15 cellular contexts compared by ENCODE assay signal in the genomic region with DNA sequence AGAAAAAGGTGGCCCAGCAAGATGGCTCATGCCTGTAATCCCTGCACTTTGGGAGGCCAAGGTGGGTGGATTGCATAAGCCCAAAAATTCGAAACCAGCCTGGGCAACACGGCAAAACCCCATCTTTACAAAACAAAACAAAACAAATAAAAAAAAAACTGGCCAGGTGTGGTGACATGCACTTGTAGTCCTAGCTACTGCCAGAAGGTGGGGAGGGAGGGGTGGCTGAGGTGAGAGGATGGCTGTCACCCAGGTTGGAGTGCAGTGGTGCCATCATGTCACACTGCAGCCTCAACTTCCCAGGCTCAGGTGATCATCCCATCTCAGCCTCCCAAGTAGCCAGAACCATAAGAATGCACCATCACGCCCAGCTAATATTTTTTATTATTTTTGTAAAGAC. TPM values are rescaled to one million over a fixed set of nuclear protein-coding genes. Genes with fewer than 3 reads are reported as not detected.
DNase-seq lines count a peak whose midpoint lies in the region; TF ChIP-seq lines count a peak whose summit lies in the region.
"Had no signal": no experiment of that assay in that cellular context is flagged by ENCODE, and none has a peak within 500 bp of the region (broad histone marks: within the 10 kb centered on the region; RNA-seq: fewer than 3 reads in every experiment).

No MANE protein-coding gene starts in this region.

- intact Hi-C loops in MCF 10A (cut with micrococcal nuclease) (no loop called here), mammary epithelial cell (cut with micrococcal nuclease) (no loop called here)

- no peak overlapping the region for H3K4me3 Mint-ChIP-seq in MCF 10A (ENCODE audit: unreplicated experiment)
- H3K4me3 Mint-ChIP-seq: activated naive CD4-positive, alpha-beta T cell treated with anti-CD3 and anti-CD28 coated beads, Interleukin-2, amount 50 U/mL, for 24 hours; CD8-positive, alpha-beta T cell; nephron; stimulated activated naive CD8-positive, alpha-beta T cell treated with anti-CD3 and anti-CD28 coated beads, Interleukin-15, amount 100 ng/mL, for 72 hours had no signal

- H4K20me1 ChIP-seq in mammary epithelial cell (ENCODE audit: insufficient read depth, low read length): no peaks in the 10 kb centered on the region

- 33% methylated on average over 3 of the region's 3 CpGs for WGBS in mammary epithelial cell (ENCODE audit: low coverage, missing lambda C conversion rate)

- CTCF ChIA-PET in MCF 10A (lab: Yijun Ruan, JAX): interaction anchor here (0.6 to 1.1 kb wide), 3 partner anchors 20 to 224 kb away, joined by 3 to 4 read pairs (median 4); no protein-coding TSS in a partner anchor
- CTCF ChIA-PET in mammary epithelial cell (lab: Charles Lee; ENCODE audit: low non-redundant PET): no interaction called here
- CTCF ChIA-PET in HEK293T (lab: Yijun Ruan, JAX): no interaction called here

- no peak overlapping the region for H2AFZ ChIP-seq in mammary epithelial cell (ENCODE audit: low read depth, low read length)

- no peak overlapping the region for H3K4me2 ChIP-seq in mammary epithelial cell (ENCODE audit: insufficient read depth, low read depth, low read length)

- dilution Hi-C loops in mammary epithelial cell (cut with HindIII; ENCODE audit: low sequenced_read_pairs): no loop called here

- H3K27ac Mint-ChIP-seq in MCF 10A (ENCODE audit: low read depth, unreplicated experiment): peak overlapping the region; percentile 18
- H3K27ac Mint-ChIP-seq: activated naive CD4-positive, alpha-beta T cell treated with anti-CD3 and anti-CD28 coated beads, Interleukin-2, amount 50 U/mL, for 24 hours; CD8-positive, alpha-beta T cell; nephron; stimulated activated naive CD8-positive, alpha-beta T cell treated with anti-CD3 and anti-CD28 coated beads, Interleukin-15, amount 100 ng/mL, for 72 hours had no signal

- H3K27ac ChIP-seq in mammary epithelial cell (ENCODE audit: insufficient read depth, low read depth, low read length): no peak overlapping the region

- H3K27me3 Mint-ChIP-seq in MCF 10A (ENCODE audit: insufficient read depth, unreplicated experiment): no peaks in the 10 kb centered on the region
- H3K27me3 Mint-ChIP-seq: activated naive CD4-positive, alpha-beta T cell treated with anti-CD3 and anti-CD28 coated beads, Interleukin-2, amount 50 U/mL, for 24 hours; stimulated activated naive CD8-positive, alpha-beta T cell treated with anti-CD3 and anti-CD28 coated beads, Interleukin-15, amount 100 ng/mL, for 72 hours had no signal

- H3K4me1 ChIP-seq in mammary epithelial cell (ENCODE audit: insufficient read depth, low read length): peaks cover 12% of the 10 kb centered on the region

- H3K27me3 ChIP-seq in mammary epithelial cell (ENCODE audit: insufficient read depth, low read length): no peaks in the 10 kb centered on the region

- no peaks in the 10 kb centered on the region for H3K9me3 Mint-ChIP-seq in MCF 10A (ENCODE audit: unreplicated experiment)
- H3K9me3 Mint-ChIP-seq: activated naive CD4-positive, alpha-beta T cell treated with anti-CD3 and anti-CD28 coated beads, Interleukin-2, amount 50 U/mL, for 24 hours; CD8-positive, alpha-beta T cell; nephron; stimulated activated naive CD8-positive, alpha-beta T cell treated with anti-CD3 and anti-CD28 coated beads, Interleukin-15, amount 100 ng/mL, for 72 hours had no signal

- BruUV-seq in MCF 10A (replicated peaks; lab: Mats Ljungman, UMichigan) (no TSS peak), mammary epithelial cell (replicated peaks; lab: Mats Ljungman, UMichigan) (no TSS peak)

- no peaks in the 10 kb centered on the region for H3K9me3 ChIP-seq in mammary epithelial cell (replicated peaks; ENCODE audit: insufficient read depth, low read length)

- H3K9ac ChIP-seq in mammary epithelial cell (ENCODE audit: insufficient read depth, low read length): no peak overlapping the region

- no peak for TF ChIP-seq CTCF in MCF 10A (IDR thresholded peaks at IDR 0.05; ENCODE audit: unreplicated experiment)
- peak in 1 of 2 donors; percentile 18 for TF ChIP-seq CTCF in mammary epithelial cell (conservative IDR thresholded peaks at IDR 0.05 in 1 of 2, IDR thresholded peaks at IDR 0.05 in 1 of 2; ENCODE audit: extremely low read depth in 1 of 2, insufficient read depth in 1 of 2, low read depth in 1 of 2, low read length in 2 of 2)
- TF ChIP-seq CTCF in epithelial cell of esophagus (IDR thresholded peaks at IDR 0.05; ENCODE audit: insufficient read depth, low read depth, low read length, missing control alignments): peak; percentile 20

- POLR2A ChIA-PET in MCF 10A (lab: Yijun Ruan, JAX): interaction anchor here (0.8 to 1.3 kb wide), 3 partner anchors 21 to 91 kb away, joined by 3 read pairs; no protein-coding TSS in a partner anchor
- POLR2A ChIA-PET in HEK293T (lab: Yijun Ruan, JAX): no interaction called here

- H3K4me3 ChIP-seq in mammary epithelial cell (replicated peaks in 1 of 3; ENCODE audit: insufficient read depth in 1 of 3, low read depth in 2 of 3, low read length in 3 of 3) (no peak overlapping the region), epithelial cell of esophagus (ENCODE audit: low read length) (no peak overlapping the region)

- peaks cover 6% of the 10 kb centered on the region for H3K36me3 Mint-ChIP-seq in MCF 10A (ENCODE audit: insufficient read depth, unreplicated experiment)

- H3K79me2 ChIP-seq in mammary epithelial cell (ENCODE audit: insufficient read depth, low read length): no peaks in the 10 kb centered on the region

- in situ Hi-C loops in mammary epithelial cell (cut with MboI; ENCODE audit: low sequenced_read_pairs in 2 of 2): no loop called here

- peak; percentile 26 for DNase-seq in MCF 10A (ENCODE audit: unreplicated experiment)
- no peak for DNase-seq in mammary epithelial cell
- peak; percentile 41 for DNase-seq in NCI-H2171 (lab: John Stamatoyannopoulos, UW)
- peak; percentile 28 for DNase-seq in epithelial cell of esophagus (ENCODE audit: low read depth)
- no peak for DNase-seq in HEK293T (ENCODE audit: extremely low spot score)
- DNase-seq in SW 1271 (lab: John Stamatoyannopoulos, UW): no peak
- DNase-seq in mucosa of gallbladder (ENCODE audit: low spot score): no peak
- no peak for DNase-seq in kidney tubule cell (ENCODE audit: low spot score)
- DNase-seq: activated CD4-positive, alpha-beta T cell treated with anti-CD3 and anti-CD28 coated beads, Interleukin-2, amount 50 U/mL, for 48 hours; activated T-cell treated with anti-CD3 and anti-CD28 coated beads, Interleukin-2, amount 50 U/mL, for 1 hour; islet precursor cell; stimulated activated naive CD8-positive, alpha-beta T cell treated with anti-CD3 and anti-CD28 coated beads, Interleukin-15, amount 100 ng/mL, for 72 hours had no signal

- peaks cover 16% of the 10 kb centered on the region for H3K4me1 Mint-ChIP-seq in MCF 10A (ENCODE audit: insufficient read depth, unreplicated experiment)

- no peaks in the 10 kb centered on the region for H3K36me3 ChIP-seq in mammary epithelial cell (ENCODE audit: insufficient read depth, low read length)

TF ChIP-seq in HEK293T, 16 proteins besides CTCF, POLR2A, EP300 and RAD21:
- no peak for TF ChIP-seq FOXA1 (IDR thresholded peaks at IDR 0.05)
- no peak for TF ChIP-seq HDGF (IDR thresholded peaks at IDR 0.05; ENCODE audit: borderline replicate concordance)
- no peak for TF ChIP-seq LEF1 (IDR thresholded peaks at IDR 0.05; ENCODE audit: borderline replicate concordance)
- TF ChIP-seq L3MBTL2 (conservative IDR thresholded peaks at IDR 0.05): no peak
- no peak for TF ChIP-seq TARDBP (IDR thresholded peaks at IDR 0.05)
- TF ChIP-seq SP1 (IDR thresholded peaks at IDR 0.05): no peak
- TF ChIP-seq FOXM1 (IDR thresholded peaks at IDR 0.05; ENCODE audit: borderline replicate concordance): no peak
- TF ChIP-seq ELF4 (IDR thresholded peaks at IDR 0.05): no peak
- TF ChIP-seq BHLHE40 (IDR thresholded peaks at IDR 0.05; ENCODE audit: borderline replicate concordance): no peak
- no peak for TF ChIP-seq ZNF384 (IDR thresholded peaks at IDR 0.05)
- TF ChIP-seq FOXK2 (IDR thresholded peaks at IDR 0.05): no peak
- no peak for TF ChIP-seq ARNT (IDR thresholded peaks at IDR 0.05)

RNA-seq across cellular contexts. Expression of gene RERE, which starts 22.8 kb away (rescaled TPM):
- 36.8 and 48.4 TPM in 2 replicates for total RNA-seq in MCF 10A (2022)
- 10 to 100 TPM; 20.7 to 48.4 TPM for total RNA-seq in mammary epithelial cell
- 2.1 TPM for polyA plus RNA-seq in mammary epithelial cell
- 116 TPM for polyA minus RNA-seq in mammary epithelial cell
- total RNA-seq in mucosa of gallbladder: 134 TPM

Comparison
In these comparisons a context has a peak if more than half of its experiments do, and no peak if none do; other contexts are left out.
1. DNase-seq: peak in MCF 10A (single experiment), NCI-H2171 (single experiment) and epithelial cell of esophagus (single experiment); none in mammary epithelial cell (single experiment), HEK293T (single experiment), SW 1271 (0 of 2), mucosa of gallbladder (single experiment) and kidney tubule cell (single experiment).